Comparison of ENCODE assay signal across 1 cellular context in the genomic region with DNA sequence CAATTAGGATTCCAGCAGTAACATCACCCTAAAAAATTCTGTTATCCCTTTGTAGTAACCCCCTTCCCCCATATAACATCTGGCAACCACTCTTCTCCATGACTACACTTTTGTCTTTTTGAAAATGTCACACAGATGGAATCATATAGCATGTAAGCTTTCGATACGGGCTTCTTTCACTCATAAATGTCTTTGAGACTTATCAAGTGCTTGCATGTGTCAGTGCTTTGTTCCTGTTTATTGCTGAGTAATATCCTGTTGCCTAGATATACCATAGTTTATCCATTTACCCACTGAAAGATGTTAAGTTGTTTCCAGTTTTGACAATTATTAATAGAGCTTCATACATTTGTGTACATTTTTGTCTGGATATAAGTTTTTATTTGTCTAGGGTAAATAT.
TF ChIP-seq lines count a peak whose summit lies in the region.

No MANE protein-coding gene starts in this region.

TF ChIP-seq in K562, 482 proteins besides CTCF, POLR2A, EP300 and RAD21 (continued from another document and continues in another):
- TF ChIP-seq, protein P1, sequence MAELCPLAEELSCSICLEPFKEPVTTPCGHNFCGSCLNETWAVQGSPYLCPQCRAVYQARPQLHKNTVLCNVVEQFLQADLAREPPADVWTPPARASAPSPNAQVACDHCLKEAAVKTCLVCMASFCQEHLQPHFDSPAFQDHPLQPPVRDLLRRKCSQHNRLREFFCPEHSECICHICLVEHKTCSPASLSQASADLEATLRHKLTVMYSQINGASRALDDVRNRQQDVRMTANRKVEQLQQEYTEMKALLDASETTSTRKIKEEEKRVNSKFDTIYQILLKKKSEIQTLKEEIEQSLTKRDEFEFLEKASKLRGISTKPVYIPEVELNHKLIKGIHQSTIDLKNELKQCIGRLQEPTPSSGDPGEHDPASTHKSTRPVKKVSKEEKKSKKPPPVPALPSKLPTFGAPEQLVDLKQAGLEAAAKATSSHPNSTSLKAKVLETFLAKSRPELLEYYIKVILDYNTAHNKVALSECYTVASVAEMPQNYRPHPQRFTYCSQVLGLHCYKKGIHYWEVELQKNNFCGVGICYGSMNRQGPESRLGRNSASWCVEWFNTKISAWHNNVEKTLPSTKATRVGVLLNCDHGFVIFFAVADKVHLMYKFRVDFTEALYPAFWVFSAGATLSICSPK (IDR thresholded peaks at IDR 0.05; ENCODE audit: borderline replicate concordance): no peak
- TF ChIP-seq CREM (IDR thresholded peaks at IDR 0.05; ENCODE audit: low read depth): no peak; the same call in 1 of the 2 replicates
- no peak for TF ChIP-seq ZNF324 (CRISPR knock-in tag; IDR thresholded peaks at IDR 0.05)
- TF ChIP-seq RHOXF2B (CRISPR knock-in tag; conservative IDR thresholded peaks at IDR 0.05): no peak
- TF ChIP-seq MAFF (IDR thresholded peaks at IDR 0.05; ENCODE audit: low read length): peak; percentile 70
- no peak for TF ChIP-seq ZNF282 (CRISPR knock-in tag; IDR thresholded peaks at IDR 0.05)
- TF ChIP-seq, protein P2, sequence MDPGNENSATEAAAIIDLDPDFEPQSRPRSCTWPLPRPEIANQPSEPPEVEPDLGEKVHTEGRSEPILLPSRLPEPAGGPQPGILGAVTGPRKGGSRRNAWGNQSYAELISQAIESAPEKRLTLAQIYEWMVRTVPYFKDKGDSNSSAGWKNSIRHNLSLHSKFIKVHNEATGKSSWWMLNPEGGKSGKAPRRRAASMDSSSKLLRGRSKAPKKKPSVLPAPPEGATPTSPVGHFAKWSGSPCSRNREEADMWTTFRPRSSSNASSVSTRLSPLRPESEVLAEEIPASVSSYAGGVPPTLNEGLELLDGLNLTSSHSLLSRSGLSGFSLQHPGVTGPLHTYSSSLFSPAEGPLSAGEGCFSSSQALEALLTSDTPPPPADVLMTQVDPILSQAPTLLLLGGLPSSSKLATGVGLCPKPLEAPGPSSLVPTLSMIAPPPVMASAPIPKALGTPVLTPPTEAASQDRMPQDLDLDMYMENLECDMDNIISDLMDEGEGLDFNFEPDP (CRISPR knock-in tag; IDR thresholded peaks at IDR 0.05): no peak
- TF ChIP-seq, protein P3, sequence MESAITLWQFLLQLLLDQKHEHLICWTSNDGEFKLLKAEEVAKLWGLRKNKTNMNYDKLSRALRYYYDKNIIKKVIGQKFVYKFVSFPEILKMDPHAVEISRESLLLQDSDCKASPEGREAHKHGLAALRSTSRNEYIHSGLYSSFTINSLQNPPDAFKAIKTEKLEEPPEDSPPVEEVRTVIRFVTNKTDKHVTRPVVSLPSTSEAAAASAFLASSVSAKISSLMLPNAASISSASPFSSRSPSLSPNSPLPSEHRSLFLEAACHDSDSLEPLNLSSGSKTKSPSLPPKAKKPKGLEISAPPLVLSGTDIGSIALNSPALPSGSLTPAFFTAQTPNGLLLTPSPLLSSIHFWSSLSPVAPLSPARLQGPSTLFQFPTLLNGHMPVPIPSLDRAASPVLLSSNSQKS (CRISPR knock-in tag; IDR thresholded peaks at IDR 0.05): no peak
- TF ChIP-seq ZNF354B (CRISPR knock-in tag; IDR thresholded peaks at IDR 0.05): no peak
- no peak for TF ChIP-seq MAZ (CRISPR knock-in tag; conservative IDR thresholded peaks at IDR 0.05 in 1 of 2, IDR thresholded peaks at IDR 0.05 in 1 of 2)
- TF ChIP-seq NFIX (CRISPR knock-in tag; IDR thresholded peaks at IDR 0.05; ENCODE audit: low read depth): no peak
- TF ChIP-seq CEBPB (tag; IDR thresholded peaks at IDR 0.05): no peak
- TF ChIP-seq ZNF253 (CRISPR knock-in tag; conservative IDR thresholded peaks at IDR 0.05): no peak
- no peak for TF ChIP-seq SREBF2 (CRISPR knock-in tag; IDR thresholded peaks at IDR 0.05)
- TF ChIP-seq ZNF165 (CRISPR knock-in tag; IDR thresholded peaks at IDR 0.05; ENCODE audit: borderline replicate concordance): no peak
- TF ChIP-seq, protein P4, sequence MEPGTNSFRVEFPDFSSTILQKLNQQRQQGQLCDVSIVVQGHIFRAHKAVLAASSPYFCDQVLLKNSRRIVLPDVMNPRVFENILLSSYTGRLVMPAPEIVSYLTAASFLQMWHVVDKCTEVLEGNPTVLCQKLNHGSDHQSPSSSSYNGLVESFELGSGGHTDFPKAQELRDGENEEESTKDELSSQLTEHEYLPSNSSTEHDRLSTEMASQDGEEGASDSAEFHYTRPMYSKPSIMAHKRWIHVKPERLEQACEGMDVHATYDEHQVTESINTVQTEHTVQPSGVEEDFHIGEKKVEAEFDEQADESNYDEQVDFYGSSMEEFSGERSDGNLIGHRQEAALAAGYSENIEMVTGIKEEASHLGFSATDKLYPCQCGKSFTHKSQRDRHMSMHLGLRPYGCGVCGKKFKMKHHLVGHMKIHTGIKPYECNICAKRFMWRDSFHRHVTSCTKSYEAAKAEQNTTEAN (CRISPR knock-in tag; IDR thresholded peaks at IDR 0.05): no peak
- TF ChIP-seq, protein P5, sequence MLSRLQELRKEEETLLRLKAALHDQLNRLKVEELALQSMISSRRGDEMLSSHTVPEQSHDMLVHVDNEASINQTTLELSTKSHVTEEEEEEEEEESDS (CRISPR knock-in tag; IDR thresholded peaks at IDR 0.05): no peak
- TF ChIP-seq SMARCA4 (IDR thresholded peaks at IDR 0.05): peak; percentile 93
- TF ChIP-seq MXI1 (IDR thresholded peaks at IDR 0.05; ENCODE audit: low read depth, low read length): no peak
- TF ChIP-seq, protein P6, sequence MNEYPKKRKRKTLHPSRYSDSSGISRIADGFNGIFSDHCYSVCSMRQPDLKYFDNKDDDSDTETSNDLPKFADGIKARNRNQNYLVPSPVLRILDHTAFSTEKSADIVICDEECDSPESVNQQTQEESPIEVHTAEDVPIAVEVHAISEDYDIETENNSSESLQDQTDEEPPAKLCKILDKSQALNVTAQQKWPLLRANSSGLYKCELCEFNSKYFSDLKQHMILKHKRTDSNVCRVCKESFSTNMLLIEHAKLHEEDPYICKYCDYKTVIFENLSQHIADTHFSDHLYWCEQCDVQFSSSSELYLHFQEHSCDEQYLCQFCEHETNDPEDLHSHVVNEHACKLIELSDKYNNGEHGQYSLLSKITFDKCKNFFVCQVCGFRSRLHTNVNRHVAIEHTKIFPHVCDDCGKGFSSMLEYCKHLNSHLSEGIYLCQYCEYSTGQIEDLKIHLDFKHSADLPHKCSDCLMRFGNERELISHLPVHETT (CRISPR knock-in tag; conservative IDR thresholded peaks at IDR 0.05 in 1 of 2, IDR thresholded peaks at IDR 0.05 in 1 of 2): no peak
- no peak for TF ChIP-seq PCBP1 (IDR thresholded peaks at IDR 0.05; ENCODE audit: low read depth, low read length, poor library complexity, severe bottlenecking)
- TF ChIP-seq XRCC5 (IDR thresholded peaks at IDR 0.05; ENCODE audit: low read depth, low read length): no peak
- TF ChIP-seq PHF20 (IDR thresholded peaks at IDR 0.05; ENCODE audit: partially characterized antibody): no peak
- TF ChIP-seq KLF6 (CRISPR knock-in tag; IDR thresholded peaks at IDR 0.05; ENCODE audit: borderline replicate concordance): no peak
- peak; percentile 60; the same call in 1 of the 2 replicates for TF ChIP-seq PHB2 (IDR thresholded peaks at IDR 0.05; ENCODE audit: low read depth)
- no peak for TF ChIP-seq TCFL5 (CRISPR knock-in tag; conservative IDR thresholded peaks at IDR 0.05)
- TF ChIP-seq SP2 (IDR thresholded peaks at IDR 0.05; ENCODE audit: extremely low read depth, low read depth, low read length, poor library complexity, severe bottlenecking): no peak
- no peak for TF ChIP-seq IRF2 (CRISPR knock-in tag; IDR thresholded peaks at IDR 0.05)
- no peak for TF ChIP-seq DDX20 (tag; IDR thresholded peaks at IDR 0.05; ENCODE audit: low read depth)
- TF ChIP-seq TEAD1 (CRISPR knock-in tag; IDR thresholded peaks at IDR 0.05): no peak
- TF ChIP-seq, protein P7, sequence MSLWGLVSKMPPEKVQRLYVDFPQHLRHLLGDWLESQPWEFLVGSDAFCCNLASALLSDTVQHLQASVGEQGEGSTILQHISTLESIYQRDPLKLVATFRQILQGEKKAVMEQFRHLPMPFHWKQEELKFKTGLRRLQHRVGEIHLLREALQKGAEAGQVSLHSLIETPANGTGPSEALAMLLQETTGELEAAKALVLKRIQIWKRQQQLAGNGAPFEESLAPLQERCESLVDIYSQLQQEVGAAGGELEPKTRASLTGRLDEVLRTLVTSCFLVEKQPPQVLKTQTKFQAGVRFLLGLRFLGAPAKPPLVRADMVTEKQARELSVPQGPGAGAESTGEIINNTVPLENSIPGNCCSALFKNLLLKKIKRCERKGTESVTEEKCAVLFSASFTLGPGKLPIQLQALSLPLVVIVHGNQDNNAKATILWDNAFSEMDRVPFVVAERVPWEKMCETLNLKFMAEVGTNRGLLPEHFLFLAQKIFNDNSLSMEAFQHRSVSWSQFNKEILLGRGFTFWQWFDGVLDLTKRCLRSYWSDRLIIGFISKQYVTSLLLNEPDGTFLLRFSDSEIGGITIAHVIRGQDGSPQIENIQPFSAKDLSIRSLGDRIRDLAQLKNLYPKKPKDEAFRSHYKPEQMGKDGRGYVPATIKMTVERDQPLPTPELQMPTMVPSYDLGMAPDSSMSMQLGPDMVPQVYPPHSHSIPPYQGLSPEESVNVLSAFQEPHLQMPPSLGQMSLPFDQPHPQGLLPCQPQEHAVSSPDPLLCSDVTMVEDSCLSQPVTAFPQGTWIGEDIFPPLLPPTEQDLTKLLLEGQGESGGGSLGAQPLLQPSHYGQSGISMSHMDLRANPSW (CRISPR knock-in tag; IDR thresholded peaks at IDR 0.05): no peak
- TF ChIP-seq, protein P8, sequence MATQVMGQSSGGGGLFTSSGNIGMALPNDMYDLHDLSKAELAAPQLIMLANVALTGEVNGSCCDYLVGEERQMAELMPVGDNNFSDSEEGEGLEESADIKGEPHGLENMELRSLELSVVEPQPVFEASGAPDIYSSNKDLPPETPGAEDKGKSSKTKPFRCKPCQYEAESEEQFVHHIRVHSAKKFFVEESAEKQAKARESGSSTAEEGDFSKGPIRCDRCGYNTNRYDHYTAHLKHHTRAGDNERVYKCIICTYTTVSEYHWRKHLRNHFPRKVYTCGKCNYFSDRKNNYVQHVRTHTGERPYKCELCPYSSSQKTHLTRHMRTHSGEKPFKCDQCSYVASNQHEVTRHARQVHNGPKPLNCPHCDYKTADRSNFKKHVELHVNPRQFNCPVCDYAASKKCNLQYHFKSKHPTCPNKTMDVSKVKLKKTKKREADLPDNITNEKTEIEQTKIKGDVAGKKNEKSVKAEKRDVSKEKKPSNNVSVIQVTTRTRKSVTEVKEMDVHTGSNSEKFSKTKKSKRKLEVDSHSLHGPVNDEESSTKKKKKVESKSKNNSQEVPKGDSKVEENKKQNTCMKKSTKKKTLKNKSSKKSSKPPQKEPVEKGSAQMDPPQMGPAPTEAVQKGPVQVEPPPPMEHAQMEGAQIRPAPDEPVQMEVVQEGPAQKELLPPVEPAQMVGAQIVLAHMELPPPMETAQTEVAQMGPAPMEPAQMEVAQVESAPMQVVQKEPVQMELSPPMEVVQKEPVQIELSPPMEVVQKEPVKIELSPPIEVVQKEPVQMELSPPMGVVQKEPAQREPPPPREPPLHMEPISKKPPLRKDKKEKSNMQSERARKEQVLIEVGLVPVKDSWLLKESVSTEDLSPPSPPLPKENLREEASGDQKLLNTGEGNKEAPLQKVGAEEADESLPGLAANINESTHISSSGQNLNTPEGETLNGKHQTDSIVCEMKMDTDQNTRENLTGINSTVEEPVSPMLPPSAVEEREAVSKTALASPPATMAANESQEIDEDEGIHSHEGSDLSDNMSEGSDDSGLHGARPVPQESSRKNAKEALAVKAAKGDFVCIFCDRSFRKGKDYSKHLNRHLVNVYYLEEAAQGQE (CRISPR knock-in tag; IDR thresholded peaks at IDR 0.05; ENCODE audit: low read depth): no peak
- TF ChIP-seq, protein P9, sequence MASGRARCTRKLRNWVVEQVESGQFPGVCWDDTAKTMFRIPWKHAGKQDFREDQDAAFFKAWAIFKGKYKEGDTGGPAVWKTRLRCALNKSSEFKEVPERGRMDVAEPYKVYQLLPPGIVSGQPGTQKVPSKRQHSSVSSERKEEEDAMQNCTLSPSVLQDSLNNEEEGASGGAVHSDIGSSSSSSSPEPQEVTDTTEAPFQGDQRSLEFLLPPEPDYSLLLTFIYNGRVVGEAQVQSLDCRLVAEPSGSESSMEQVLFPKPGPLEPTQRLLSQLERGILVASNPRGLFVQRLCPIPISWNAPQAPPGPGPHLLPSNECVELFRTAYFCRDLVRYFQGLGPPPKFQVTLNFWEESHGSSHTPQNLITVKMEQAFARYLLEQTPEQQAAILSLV (tag; IDR thresholded peaks at IDR 0.05): no peak
- no peak for TF ChIP-seq ZNF586 (CRISPR knock-in tag; conservative IDR thresholded peaks at IDR 0.05)
- no peak for TF ChIP-seq COPS2 (conservative IDR thresholded peaks at IDR 0.05)
- peak; percentile 95 for TF ChIP-seq TCF3 (CRISPR knock-in tag; IDR thresholded peaks at IDR 0.05)
- no peak for TF ChIP-seq TCF7 (IDR thresholded peaks at IDR 0.05; ENCODE audit: borderline replicate concordance)
- TF ChIP-seq TOE1 (IDR thresholded peaks at IDR 0.05; ENCODE audit: borderline replicate concordance): no peak
- TF ChIP-seq TOE1 (CRISPR knock-in tag; IDR thresholded peaks at IDR 0.05; ENCODE audit: borderline replicate concordance, low read depth): no peak
- TF ChIP-seq, protein P10, sequence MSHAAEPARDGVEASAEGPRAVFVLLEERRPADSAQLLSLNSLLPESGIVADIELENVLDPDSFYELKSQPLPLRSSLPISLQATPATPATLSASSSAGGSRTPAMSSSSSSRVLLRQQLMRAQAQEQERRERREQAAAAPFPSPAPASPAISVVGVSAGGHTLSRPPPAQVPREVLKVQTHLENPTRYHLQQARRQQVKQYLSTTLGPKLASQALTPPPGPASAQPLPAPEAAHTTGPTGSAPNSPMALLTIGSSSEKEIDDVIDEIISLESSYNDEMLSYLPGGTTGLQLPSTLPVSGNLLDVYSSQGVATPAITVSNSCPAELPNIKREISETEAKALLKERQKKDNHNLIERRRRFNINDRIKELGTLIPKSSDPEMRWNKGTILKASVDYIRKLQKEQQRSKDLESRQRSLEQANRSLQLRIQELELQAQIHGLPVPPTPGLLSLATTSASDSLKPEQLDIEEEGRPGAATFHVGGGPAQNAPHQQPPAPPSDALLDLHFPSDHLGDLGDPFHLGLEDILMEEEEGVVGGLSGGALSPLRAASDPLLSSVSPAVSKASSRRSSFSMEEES (CRISPR knock-in tag; IDR thresholded peaks at IDR 0.05): no peak
